ENCODE assay signal across 15 cellular contexts in genomic region chr1:86714561-86715244, GRCh38. TPM values are rescaled to one million over a fixed set of nuclear protein-coding genes. Genes with fewer than 3 reads are reported as not detected.
DNase-seq lines count a peak whose midpoint lies in the region; ATAC-seq and TF ChIP-seq lines count a peak whose summit lies in the region.
"Had no signal": no experiment of that assay in that cellular context is flagged by ENCODE, and none has a peak within 500 bp of the region (broad histone marks: within the 10 kb centered on the region; RNA-seq: fewer than 3 reads in every experiment).

No MANE protein-coding gene starts in this region.

- no peaks in the 10 kb centered on the region for H3K27me3 Mint-ChIP-seq in activated naive CD4-positive, alpha-beta T cell treated with anti-CD3 and anti-CD28 coated beads, Interleukin-2, amount 10 ng/mL, durations not matched to agents 7 days and 5 days
- no peaks in the 10 kb centered on the region for H3K27me3 Mint-ChIP-seq in activated T-helper 17 cell treated with anti-CD3 and anti-CD28 coated beads, Interleukin-2, amount 50 U/mL, for 72 hours
- no peaks in the 10 kb centered on the region for H3K27me3 Mint-ChIP-seq in type B pancreatic cell

- no peaks in the 10 kb centered on the region for H3K9me3 ChIP-seq in heart right ventricle

- CTCF ChIA-PET in activated naive CD4-positive, alpha-beta T cell treated with anti-CD3 and anti-CD28 coated beads, Interleukin-2, amount 10 ng/mL, durations not matched to agents 7 days and 5 days (lab: Charles Lee), result interaction anchor here (0.9 to 1.4 kb wide), 2 partner anchors 9 to 10 kb away, joined by 3 to 5 read pairs; partner anchors contain the start of gene SH3GLB1

- peak overlapping the region in 1 of 2 donors; percentile 34 for H3K27ac Mint-ChIP-seq in activated naive CD4-positive, alpha-beta T cell treated with anti-CD3 and anti-CD28 coated beads, Interleukin-2, amount 50 U/mL, for 72 hours
- H3K27ac Mint-ChIP-seq in activated naive CD4-positive, alpha-beta T cell treated with anti-CD3 and anti-CD28 coated beads, Interleukin-2, amount 10 ng/mL, durations not matched to agents 7 days and 5 days, result no peak overlapping the region
- H3K27ac Mint-ChIP-seq in activated T-helper 17 cell treated with anti-CD3 and anti-CD28 coated beads, Interleukin-2, amount 50 U/mL, for 72 hours, result peak overlapping the region; percentile 20
- no peak overlapping the region for H3K27ac Mint-ChIP-seq in type B pancreatic cell

- peak overlapping the region in 8 of 10 donors; percentile 41 to 75 (median 64) for H3K27ac ChIP-seq in heart right ventricle

- in situ Hi-C loops in GM13977 (cut with MboI; ENCODE audit: low pct_unique_long_range_greater_than_20kb, low sequenced_read_pairs, unreplicated experiment), result loop anchor here (25.0 kb wide), 1 partner anchor 327 kb away; the partner anchor contains the start of gene ODF2L

- H3K36me3 Mint-ChIP-seq in activated naive CD4-positive, alpha-beta T cell treated with anti-CD3 and anti-CD28 coated beads, Interleukin-2, amount 50 U/mL, for 72 hours, result no peaks in the 10 kb centered on the region
- peaks cover 12% of the 10 kb centered on the region for H3K36me3 Mint-ChIP-seq in activated naive CD4-positive, alpha-beta T cell treated with anti-CD3 and anti-CD28 coated beads, Interleukin-2, amount 10 ng/mL, durations not matched to agents 7 days and 5 days
- H3K36me3 Mint-ChIP-seq in activated T-helper 17 cell treated with anti-CD3 and anti-CD28 coated beads, Interleukin-2, amount 50 U/mL, for 72 hours (ENCODE audit: low read depth), result peaks cover 48% of the 10 kb centered on the region
- H3K36me3 Mint-ChIP-seq in type B pancreatic cell, result peaks cover 7% of the 10 kb centered on the region

- intact Hi-C loops in heart right ventricle (cut with DNase I), result loop anchor here in 1 of 10 donors (10.0 kb wide), 1 partner anchor 200 kb away; the partner anchor contains the start of genes HS2ST1 and SELENOF

- H3K4me1 Mint-ChIP-seq in activated naive CD4-positive, alpha-beta T cell treated with anti-CD3 and anti-CD28 coated beads, Interleukin-2, amount 10 ng/mL, durations not matched to agents 7 days and 5 days, result peaks cover 19% of the 10 kb centered on the region
- H3K4me1 Mint-ChIP-seq in activated T-helper 17 cell treated with anti-CD3 and anti-CD28 coated beads, Interleukin-2, amount 50 U/mL, for 72 hours, result peaks cover 14% of the 10 kb centered on the region
- H3K4me1 Mint-ChIP-seq in type B pancreatic cell (ENCODE audit: unreplicated experiment), result peaks cover 10% of the 10 kb centered on the region

- H3K4me3 Mint-ChIP-seq in activated naive CD4-positive, alpha-beta T cell treated with anti-CD3 and anti-CD28 coated beads, Interleukin-2, amount 10 ng/mL, durations not matched to agents 7 days and 5 days, result no peak overlapping the region
- H3K4me3 Mint-ChIP-seq in activated T-helper 17 cell treated with anti-CD3 and anti-CD28 coated beads, Interleukin-2, amount 50 U/mL, for 72 hours, result peak overlapping the region; percentile 44
- no peak overlapping the region for H3K4me3 Mint-ChIP-seq in type B pancreatic cell

- no peaks in the 10 kb centered on the region for H3K27me3 ChIP-seq in heart right ventricle

- H3K9me3 Mint-ChIP-seq in activated naive CD4-positive, alpha-beta T cell treated with anti-CD3 and anti-CD28 coated beads, Interleukin-2, amount 50 U/mL, for 72 hours, result no peaks in the 10 kb centered on the region
- no peaks in the 10 kb centered on the region for H3K9me3 Mint-ChIP-seq in activated naive CD4-positive, alpha-beta T cell treated with anti-CD3 and anti-CD28 coated beads, Interleukin-2, amount 10 ng/mL, durations not matched to agents 7 days and 5 days
- no peaks in the 10 kb centered on the region for H3K9me3 Mint-ChIP-seq in activated T-helper 17 cell treated with anti-CD3 and anti-CD28 coated beads, Interleukin-2, amount 50 U/mL, for 72 hours
- H3K9me3 Mint-ChIP-seq in type B pancreatic cell, result no peaks in the 10 kb centered on the region

- ATAC-seq in activated naive CD4-positive, alpha-beta T cell treated with anti-CD3 and anti-CD28 coated beads, Interleukin-2, amount 50 U/mL, for 72 hours, result peak; percentile 36 to 77
- peak; percentile 95 for ATAC-seq in activated T-helper 17 cell treated with anti-CD3 and anti-CD28 coated beads, Interleukin-2, amount 50 U/mL, for 72 hours (replicated peaks)
- peak in 5 of 8 donors; percentile 32 to 60 (median 53) for ATAC-seq in heart right ventricle
- peak; percentile 52 for ATAC-seq in stimulated activated naive CD8-positive, alpha-beta T cell treated with anti-CD3 and anti-CD28 coated beads, Interleukin-15, Interleukin-2, amounts not matched to agents 100 U/mL and 50 U/mL, for 24 hours

- no peak overlapping the region for H3K4me3 ChIP-seq in heart right ventricle

- no peak for TF ChIP-seq CTCF in heart right ventricle (IDR thresholded peaks at IDR 0.05)
- no peak for TF ChIP-seq CTCF in type B pancreatic cell (conservative IDR thresholded peaks at IDR 0.05)
- no peak for TF ChIP-seq CTCF in GM13977 (IDR thresholded peaks at IDR 0.05; ENCODE audit: extremely low read depth, insufficient read depth, missing control alignments)

- H3K4me1 ChIP-seq in heart right ventricle, result peaks cover 0 to 100% (median 75%) of the 10 kb centered on the region in 9 donors

- WGBS in heart right ventricle, 2 donors, result 42 to 45% methylated on average over 3 of the region's 3 CpGs

- DNase-seq in activated naive CD4-positive, alpha-beta T cell treated with anti-CD3 and anti-CD28 coated beads, Interleukin-2, amount 50 U/mL, for 72 hours (ENCODE audit: low spot score in 2 of 2), result no peak
- no peak for DNase-seq in activated naive CD4-positive, alpha-beta T cell treated with anti-CD3 and anti-CD28 coated beads, Interleukin-2, amount 10 ng/mL, durations not matched to agents 7 days and 5 days
- DNase-seq in heart right ventricle (no peak), type B pancreatic cell (ENCODE audit: extremely low spot score, unreplicated experiment) (no peak), GM13977 (ENCODE audit: low spot score) (no peak), NCI-H226 (no peak)
- no peak for DNase-seq in stimulated activated naive CD8-positive, alpha-beta T cell treated with anti-CD3 and anti-CD28 coated beads, Interleukin-15, Interleukin-2, amounts not matched to agents 100 U/mL and 50 U/mL, for 24 hours
- DNase-seq: activated CD4-positive, alpha-beta T cell treated with anti-CD3 and anti-CD28 coated beads for 1 hour; activated effector memory CD4-positive, alpha-beta T cell treated with anti-CD3 and anti-CD28 coated beads, Interleukin-2, amount 50 U/mL, for 16 hours; cortex of kidney; DMS79; left colon; NCI-H146; NCI-H774 had no signal

- H3K36me3 ChIP-seq in heart right ventricle, result peaks cover 0 to 49% (median 9%) of the 10 kb centered on the region in 9 donors

RNA-seq across cellular contexts. Expression of gene SH3GLB1, which starts 10.3 kb away (rescaled TPM):
- total RNA-seq in activated naive CD4-positive, alpha-beta T cell treated with anti-CD3 and anti-CD28 coated beads, Interleukin-2, amount 50 U/mL, for 72 hours, result 10 to 100 TPM; 58.0 to 59.1 TPM
- total RNA-seq in activated T-helper 17 cell treated with anti-CD3 and anti-CD28 coated beads, Interleukin-2, amount 50 U/mL, for 72 hours, result 10 to 100 TPM; 57.0 to 67.7 TPM
- total RNA-seq in heart right ventricle, result 100 to 1,000 TPM; 101 to 160 (median 126) TPM
- 10 to 100 TPM; 20.4 to 53.7 TPM for polyA plus RNA-seq in heart right ventricle
- total RNA-seq in type B pancreatic cell (ENCODE audit: low replicate concordance), result 47.5 and 52.6 TPM in 2 replicates
